ENCODE assay signal across 23 cellular contexts in the genomic region with DNA sequence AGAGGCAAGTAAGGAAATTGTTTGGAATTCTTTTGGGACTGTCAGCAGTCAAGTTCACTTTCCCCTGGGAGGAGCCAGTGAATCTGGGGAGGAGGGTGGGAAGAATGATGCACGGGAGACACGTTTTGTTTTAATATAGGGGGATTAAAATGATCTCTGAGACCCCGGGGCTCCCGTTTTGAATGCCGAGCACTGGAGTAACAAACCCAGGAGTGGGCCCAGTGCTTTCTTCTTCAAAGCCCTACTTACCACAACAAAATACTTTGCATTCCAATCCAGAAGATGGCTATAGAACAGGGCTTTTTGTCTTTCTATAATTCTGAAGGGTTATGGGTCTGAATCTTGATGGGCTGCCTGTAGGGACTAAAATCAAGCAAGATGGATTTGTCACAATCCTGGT. TPM values are rescaled to one million over a fixed set of nuclear protein-coding genes. Genes with fewer than 3 reads are reported as not detected.
DNase-seq lines count a peak whose midpoint lies in the region; ATAC-seq and TF ChIP-seq lines count a peak whose summit lies in the region.
"Had no signal": no experiment of that assay in that cellular context is flagged by ENCODE, and none has a peak within 500 bp of the region (broad histone marks: within the 10 kb centered on the region; RNA-seq: fewer than 3 reads in every experiment).

No MANE protein-coding gene starts in this region.

- H3K4me3 ChIP-seq in right atrium auricular region (no peak overlapping the region), coronary artery (peak overlapping the region; percentile 9), muscle layer of colon (ENCODE audit: low read depth in 1 of 2, low read length in 2 of 2) (no peak overlapping the region), ovary (no peak overlapping the region), transverse colon (no peak overlapping the region), suprapubic skin (no peak overlapping the region)

- H3K9me3 ChIP-seq in right atrium auricular region = no peaks in the 10 kb centered on the region
- no peaks in the 10 kb centered on the region for H3K9me3 ChIP-seq in muscle layer of colon (ENCODE audit: low read length)
- H3K9me3 ChIP-seq in ovary = no peaks in the 10 kb centered on the region
- no peaks in the 10 kb centered on the region for H3K9me3 ChIP-seq in transverse colon
- H3K9me3 ChIP-seq in suprapubic skin = no peaks in the 10 kb centered on the region

- TF ChIP-seq POLR2A in ovary (IDR thresholded peaks at IDR 0.05) (no peak), transverse colon (IDR thresholded peaks at IDR 0.05) (no peak), suprapubic skin (IDR thresholded peaks at IDR 0.05) (no peak)

- peak overlapping the region; percentile 8 to 18 for H3K27ac ChIP-seq in right atrium auricular region
- H3K27ac ChIP-seq in coronary artery = peak overlapping the region in 1 of 2 donors; percentile 65
- peak overlapping the region; percentile 12 for H3K27ac ChIP-seq in muscle layer of colon (ENCODE audit: low read depth, low read length)
- H3K27ac ChIP-seq in ovary = no peak overlapping the region
- peak overlapping the region in 2 of 4 donors; percentile 4 to 35 for H3K27ac ChIP-seq in transverse colon
- no peak overlapping the region for H3K27ac ChIP-seq in suprapubic skin

- H3K27me3 ChIP-seq in right atrium auricular region (no peaks in the 10 kb centered on the region), muscle layer of colon (ENCODE audit: control insufficient read depth in 1 of 2, insufficient read depth in 2 of 2, low read length in 2 of 2) (no peaks in the 10 kb centered on the region), ovary (no peaks in the 10 kb centered on the region), transverse colon (no peaks in the 10 kb centered on the region), suprapubic skin (no peaks in the 10 kb centered on the region)

- H3K4me1 ChIP-seq in right atrium auricular region (peaks cover 0 to 28% of the 10 kb centered on the region in 2 donors), muscle layer of colon (ENCODE audit: insufficient read depth, low read length) (peaks cover 36% of the 10 kb centered on the region), ovary (ENCODE audit: insufficient read depth) (peaks cover 3% of the 10 kb centered on the region), transverse colon (peaks cover 0 to 4% (median 0%) of the 10 kb centered on the region in 4 donors), suprapubic skin (no peaks in the 10 kb centered on the region)

- ATAC-seq in Right ventricle myocardium inferior (no peak), GM21786 (IDR thresholded peaks at IDR 0.05; ENCODE audit: unreplicated experiment) (no peak)
- ATAC-seq: natural killer cell, PC-3, sciatic nerve had no signal

- 7 to 21% (median 8%) methylated on average over 5 of the region's 5 CpGs for WGBS in ovary, 3 donors
- WGBS in transverse colon (ENCODE audit: low coverage in 1 of 2), 2 donors = 56 to 59% methylated on average over 5 of the region's 5 CpGs
- 62% methylated on average over 5 of the region's 5 CpGs for WGBS in suprapubic skin

- no peak for DNase-seq in right atrium auricular region (ENCODE audit: low spot score)
- DNase-seq in Right ventricle myocardium inferior (ENCODE audit: missing footprints) = no peak
- DNase-seq in coronary artery (ENCODE audit: low spot score) = no peak
- no peak for DNase-seq in ovary
- no peak for DNase-seq in transverse colon
- DNase-seq in suprapubic skin (ENCODE audit: low spot score in 2 of 2) = no peak
- DNase-seq: activated CD4-positive, alpha-beta T cell treated with anti-CD3 and anti-CD28 coated beads for 4 hours; activated naive CD4-positive, alpha-beta T cell treated with Interleukin-2 at 50 U/mL for 16 hours; activated T-cell treated with anti-CD3 and anti-CD28 coated beads, Interleukin-2, amount 50 U/mL, for 48 hours; aorta; effector CD4-positive, alpha-beta T cell; erythroblast; natural killer cell; NCI-H1092 treated with DMSO at 0.1 percent for 48 hours; NCI-H2029; NCI-H345; NCI-H82; PC-3; SHP77; T-helper 1 cell had no signal

- H3K9ac ChIP-seq in muscle layer of colon (ENCODE audit: low read length) = no peak overlapping the region

- H3K36me3 ChIP-seq in right atrium auricular region (no peaks in the 10 kb centered on the region), muscle layer of colon (ENCODE audit: insufficient read depth, low read length) (no peaks in the 10 kb centered on the region), ovary (no peaks in the 10 kb centered on the region), transverse colon (no peaks in the 10 kb centered on the region), suprapubic skin (no peaks in the 10 kb centered on the region)

- intact Hi-C loops in Right ventricle myocardium inferior (cut with DNase I) (loop anchor here (5.0 kb wide), 1 partner anchor 42 kb away; a partner anchor contains a TSS), ovary (cut with DNase I) (no loop called here), transverse colon (cut with DNase I; ENCODE audit: low total_unique reads) (no loop called here)

- in situ Hi-C loops in transverse colon (cut with MboI; ENCODE audit: low pct_ligation_motif_present in 1 of 4, low pct_unique_long_range_greater_than_20kb in 1 of 4, low sequenced_read_pairs in 3 of 4) = no loop called here

- TF ChIP-seq CTCF in right atrium auricular region (IDR thresholded peaks at IDR 0.05) = no peak
- TF ChIP-seq CTCF in coronary artery (IDR thresholded peaks at IDR 0.05) = no peak
- no peak for TF ChIP-seq CTCF in ovary (IDR thresholded peaks at IDR 0.05)
- no peak for TF ChIP-seq CTCF in transverse colon (IDR thresholded peaks at IDR 0.05)
- TF ChIP-seq CTCF in suprapubic skin (IDR thresholded peaks at IDR 0.05) = no peak

- no peak for TF ChIP-seq EP300 in ovary (IDR thresholded peaks at IDR 0.05)
- no peak for TF ChIP-seq EP300 in transverse colon (IDR thresholded peaks at IDR 0.05; ENCODE audit: low read depth)
- no peak for TF ChIP-seq EP300 in suprapubic skin (IDR thresholded peaks at IDR 0.05)

RNA-seq across cellular contexts. Expression of a gene that starts 44.8 kb away (rescaled TPM):
- total RNA-seq in right atrium auricular region (1 to 10 TPM; 8.2 to 8.5 TPM), Right ventricle myocardium inferior (16.4 TPM), ovary (10 to 100 TPM in 6 of 7 donors, 1 to 10 TPM in 1; 8.7 to 31.3 (median 28.5) TPM), transverse colon (10 to 100 TPM in 1 of 4 donors, 1 to 10 TPM in 3; 2.6 to 15.9 (median 4.6) TPM), suprapubic skin (1 to 10 TPM in 1 of 4 donors, under 1 TPM in 3; 0.26 to 1.5 (median 0.55) TPM)
- 10 to 100 TPM; 11.3 to 20.7 TPM for polyA plus RNA-seq in ovary

Comparison
In these comparisons a context has a peak if more than half of its experiments do, and no peak if none do; other contexts are left out.
1. H3K27ac ChIP-seq: peak in right atrium auricular region (2 of 2) and muscle layer of colon (single experiment); none in ovary (0 of 2) and suprapubic skin (single experiment).